ENCODE assay signal across 8 cellular contexts in genomic region chr18:12376718-12377555, GRCh38. TPM values are rescaled to one million over a fixed set of nuclear protein-coding genes. Genes with fewer than 3 reads are reported as not detected.
A peak's percentile ranks its signal among the peaks of the same experiment; 100 is the strongest.
DNase-seq lines count a peak whose midpoint lies in the region; ATAC-seq and TF ChIP-seq lines count a peak whose summit lies in the region.

Gene AFG3L2 (minus strand): TSS chr18:12377227. CDS start chr18:12377082, 145 bp downstream.

- H4K91ac ChIP-seq in H9 (ENCODE audit: insufficient read length, low read depth, low read length), result no peak within 1 kb of the TSS

- no peak for TF ChIP-seq CTCF in H9 (conservative IDR thresholded peaks at IDR 0.05)

- TF ChIP-seq POLR2A in Raji (IDR thresholded peaks at IDR 0.05; ENCODE audit: insufficient read depth, low read depth, low read length), result peak; percentile 94

- H3K79me1 ChIP-seq in H9 (ENCODE audit: insufficient read depth, low read depth, low read length, poor library complexity, severe bottlenecking), result no peaks in the 10 kb centered on the region

- H3K4me1 Mint-ChIP-seq in H9, result peaks cover 25 to 30% of the 10 kb centered on the region in 2 experiments
- peaks cover 31 to 41% of the 10 kb centered on the region in 2 donors for H3K4me1 Mint-ChIP-seq in natural killer cell treated with Interleukin-12 subunit alpha and Interleukin-12 subunit beta and Interleukin-15 and Interleukin-18, amount 100 ng/mL, for 72 hours (ENCODE audit: low read depth in 2 of 2)

- no peak within 1 kb of the TSS for H3K23ac ChIP-seq in H9 (ENCODE audit: insufficient read length, low read depth, low read length)

- H3K27ac Mint-ChIP-seq in H9, result peak within 1 kb of the TSS; percentile 99 to 100 (median 99)
- peak within 1 kb of the TSS; percentile 82 to 84 for H3K27ac Mint-ChIP-seq in natural killer cell treated with Interleukin-12 subunit alpha and Interleukin-12 subunit beta and Interleukin-15 and Interleukin-18, amount 100 ng/mL, for 72 hours

- DNase-seq in ELR (ENCODE audit: low read depth) (peak; percentile 99), H9 (peak; percentile 100), M059J (ENCODE audit: low read depth) (peak; percentile 97), fibroblast of peridontal ligament (ENCODE audit: extremely low read depth) (peak; percentile 97)
- DNase-seq in activated T-helper 9 cell treated with anti-CD3 and anti-CD28 coated beads, Interleukin-2, amount 50 U/mL, for 16 hours (ENCODE audit: low read depth), result peak; percentile 100
- DNase-seq in natural killer cell treated with Interleukin-12 subunit alpha and Interleukin-12 subunit beta and Interleukin-15 and Interleukin-18, amount 100 ng/mL, for 72 hours (ENCODE audit: low spot score), result peak; percentile 100
- peak; percentile 100 for DNase-seq in stimulated activated naive CD4-positive, alpha-beta T cell treated with Interleukin-2 at 50 U/mL for 16 hours (lab: John Stamatoyannopoulos, UW)

- peak; percentile 95 for ATAC-seq in natural killer cell treated with Interleukin-12 subunit alpha and Interleukin-12 subunit beta and Interleukin-15 and Interleukin-18, amount 100 ng/mL, for 72 hours

- H4K5ac ChIP-seq in H9 (ENCODE audit: insufficient read length, low read depth, low read length), result peak within 1 kb of the TSS; percentile 25

- no peak within 1 kb of the TSS for H2AK5ac ChIP-seq in H9 (ENCODE audit: insufficient read length, low read length)

- no peak within 1 kb of the TSS for H4K8ac ChIP-seq in H9 (replicated peaks; ENCODE audit: insufficient read length, low read depth, low read length)

- H2AFZ ChIP-seq in H9 (ENCODE audit: low read length), result peak within 1 kb of the TSS; percentile 42

- H3K4me2 ChIP-seq in H9 (ENCODE audit: insufficient read depth, insufficient read length, low read length), result peak within 1 kb of the TSS; percentile 96

- H3K4ac ChIP-seq in H9 (ENCODE audit: low read depth, low read length), result no peak within 1 kb of the TSS; the same call in 1 of the 2 replicates

- H3K27me3 Mint-ChIP-seq in H9 (ENCODE audit: low read depth), result no peaks in the 10 kb centered on the region
- H3K27me3 Mint-ChIP-seq in natural killer cell treated with Interleukin-12 subunit alpha and Interleukin-12 subunit beta and Interleukin-15 and Interleukin-18, amount 100 ng/mL, for 72 hours, result peaks cover 0 to 5% of the 10 kb centered on the region in 2 donors

- peak within 1 kb of the TSS; percentile 74 for H3K18ac ChIP-seq in H9 (ENCODE audit: insufficient read length, low read depth, low read length)

- no peak within 1 kb of the TSS for H3T11ph ChIP-seq in H9 (ENCODE audit: low read length)

- no peak within 1 kb of the TSS for H2BK15ac ChIP-seq in H9 (ENCODE audit: low read depth, low read length)

- H3K27me3 ChIP-seq in H9 (ENCODE audit: insufficient read depth, low read length), result no peaks in the 10 kb centered on the region

- WGBS in H9 (ENCODE audit: extremely low coverage, insufficient read length, low lambda C conversion rate), result no CpG with 5 or more reads among the region's 104 CpGs

- peak within 1 kb of the TSS; percentile 79 for H3K9ac ChIP-seq in H9 (ENCODE audit: extremely low read depth, insufficient read length, low read length)

- peak within 1 kb of the TSS; percentile 91 for H3K27ac ChIP-seq in H9 (ENCODE audit: insufficient read length, low read depth, low read length)

- H3K14ac ChIP-seq in H9 (ENCODE audit: insufficient read depth, low read length), result peak within 1 kb of the TSS; percentile 86

- peak within 1 kb of the TSS; percentile 87 to 94 for H3K4me3 Mint-ChIP-seq in H9
- H3K4me3 Mint-ChIP-seq in natural killer cell treated with Interleukin-12 subunit alpha and Interleukin-12 subunit beta and Interleukin-15 and Interleukin-18, amount 100 ng/mL, for 72 hours, result peak within 1 kb of the TSS; percentile 96

- H2BK5ac ChIP-seq in H9 (ENCODE audit: insufficient read length, low read length), result peak within 1 kb of the TSS; percentile 67

- H3K36me3 Mint-ChIP-seq in H9 (ENCODE audit: insufficient read depth in 1 of 3, low read depth in 3 of 3), result no peaks in the 10 kb centered on the region; a peak in 2 of 7 replicates
- H3K36me3 Mint-ChIP-seq in natural killer cell treated with Interleukin-12 subunit alpha and Interleukin-12 subunit beta and Interleukin-15 and Interleukin-18, amount 100 ng/mL, for 72 hours, result peaks cover 6% of the 10 kb centered on the region

- no peaks in the 10 kb centered on the region for H3K9me3 ChIP-seq in H9 (ENCODE audit: control insufficient read depth, low read depth, low read length)

- H3K9me3 Mint-ChIP-seq in H9, result no peaks in the 10 kb centered on the region; a peak in 2 of 5 replicates
- H3K9me3 Mint-ChIP-seq in natural killer cell treated with Interleukin-12 subunit alpha and Interleukin-12 subunit beta and Interleukin-15 and Interleukin-18, amount 100 ng/mL, for 72 hours, result no peaks in the 10 kb centered on the region

- peaks cover 13% of the 10 kb centered on the region for H3K23me2 ChIP-seq in H9 (ENCODE audit: insufficient read length, low read depth, low read length, poor library complexity, severe bottlenecking)

- H3K4me1 ChIP-seq in H9 (ENCODE audit: insufficient read depth, low read length), result peaks cover 4% of the 10 kb centered on the region; the same call in 1 of the 2 replicates

- H3K79me2 ChIP-seq in H9 (ENCODE audit: insufficient read depth, low read length), result peaks cover 40% of the 10 kb centered on the region

- H4K20me1 ChIP-seq in H9 (ENCODE audit: control insufficient read depth, insufficient read depth, insufficient read length), result no peaks in the 10 kb centered on the region

- no peak within 1 kb of the TSS for H2BK20ac ChIP-seq in H9 (ENCODE audit: low read depth, low read length, poor library complexity, severe bottlenecking)

- H2BK120ac ChIP-seq in H9 (ENCODE audit: low read depth, low read length, poor library complexity, severe bottlenecking), result no peak within 1 kb of the TSS

- H3K56ac ChIP-seq in H9 (ENCODE audit: insufficient read length, low read depth, low read length), result no peak within 1 kb of the TSS

- H2BK12ac ChIP-seq in H9 (ENCODE audit: insufficient read length, low read depth, low read length), result peak within 1 kb of the TSS; percentile 70

RNA-seq across cellular contexts. Expression of gene AFG3L2, which starts in this region (rescaled TPM):
- 73.5 and 75.8 TPM in 2 replicates for total RNA-seq in H9 (2021)
- total RNA-seq in M059J (2014; rRNA removed; shearing (Covaris generic)), result 32.9 and 48.9 TPM in 2 replicates
- total RNA-seq in natural killer cell treated with Interleukin-12 subunit alpha and Interleukin-12 subunit beta and Interleukin-15 and Interleukin-18, amount 100 ng/mL, for 72 hours, result 10 to 100 TPM; 45.1 to 74.1 TPM

Comparison
In these comparisons a context has a peak if more than half of its experiments do, and no peak if none do; other contexts are left out.
1. Peak in every context shown above with its lines: DNase-seq, ATAC-seq and H3K27ac ChIP-seq.